ENCODE assay signal across 2 cellular contexts in the genomic region with DNA sequence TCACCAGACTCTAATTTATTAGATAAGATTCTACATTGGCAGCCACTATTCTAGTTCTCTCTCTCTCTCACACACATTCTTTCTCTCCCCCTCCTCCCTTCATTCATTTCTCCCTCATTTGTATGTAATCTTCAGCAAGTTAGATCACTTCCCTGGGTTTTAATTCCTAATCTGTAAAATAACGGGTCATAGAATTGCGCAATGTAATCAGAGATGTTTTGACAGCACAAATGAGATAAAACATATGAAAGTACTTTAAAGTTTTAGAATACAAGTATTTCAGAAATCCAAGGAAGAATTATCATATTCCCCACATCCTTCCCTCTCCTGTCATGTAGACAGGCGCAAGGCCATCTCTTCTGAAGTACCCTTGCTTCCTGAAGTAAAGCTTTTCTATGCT.
TF ChIP-seq lines count a peak whose summit lies in the region.

No MANE protein-coding gene starts in this region.

TF ChIP-seq in IMR-90, 13 proteins besides CTCF, POLR2A, EP300 and RAD21:
- peak; percentile 94 for TF ChIP-seq CEBPB (IDR thresholded peaks at IDR 0.05; ENCODE audit: low read depth, low read length)
- TF ChIP-seq MAFK (IDR thresholded peaks at IDR 0.05; ENCODE audit: low read depth, low read length): no peak

TF ChIP-seq in K562, 482 proteins besides CTCF, POLR2A, EP300 and RAD21:
- TF ChIP-seq CEBPG (CRISPR knock-in tag; IDR thresholded peaks at IDR 0.05) (no peak), CEBPG (tag; conservative IDR thresholded peaks at IDR 0.05 in 1 of 2, IDR thresholded peaks at IDR 0.05 in 1 of 2) (peak; percentile 56 to 92), LARP7 (IDR thresholded peaks at IDR 0.05) (no peak), TAF1 (IDR thresholded peaks at IDR 0.05; ENCODE audit: control insufficient read depth, extremely low read depth, insufficient read depth, low read length, severe bottlenecking) (no peak), HIVEP1 (CRISPR knock-in tag; IDR thresholded peaks at IDR 0.05) (no peak), ZNF316 (IDR thresholded peaks at IDR 0.05) (no peak), FOSL1 (tag; conservative IDR thresholded peaks at IDR 0.05) (no peak), RBBP5 (IDR thresholded peaks at IDR 0.05; ENCODE audit: borderline replicate concordance, insufficient read depth, low read length, poor library complexity, severe bottlenecking) (no peak), CEBPB (tag; IDR thresholded peaks at IDR 0.05) (peak; percentile 92), JUN (IDR thresholded peaks at IDR 0.05; ENCODE audit: borderline replicate concordance, low read depth, low read length) (no peak), JUN (CRISPR knock-in tag; IDR thresholded peaks at IDR 0.05; ENCODE audit: borderline replicate concordance) (no peak), NFIX (CRISPR knock-in tag; IDR thresholded peaks at IDR 0.05; ENCODE audit: low read depth) (no peak), SETDB1 (IDR thresholded peaks at IDR 0.05; ENCODE audit: low read length) (no peak)
- TF ChIP-seq, protein P1, sequence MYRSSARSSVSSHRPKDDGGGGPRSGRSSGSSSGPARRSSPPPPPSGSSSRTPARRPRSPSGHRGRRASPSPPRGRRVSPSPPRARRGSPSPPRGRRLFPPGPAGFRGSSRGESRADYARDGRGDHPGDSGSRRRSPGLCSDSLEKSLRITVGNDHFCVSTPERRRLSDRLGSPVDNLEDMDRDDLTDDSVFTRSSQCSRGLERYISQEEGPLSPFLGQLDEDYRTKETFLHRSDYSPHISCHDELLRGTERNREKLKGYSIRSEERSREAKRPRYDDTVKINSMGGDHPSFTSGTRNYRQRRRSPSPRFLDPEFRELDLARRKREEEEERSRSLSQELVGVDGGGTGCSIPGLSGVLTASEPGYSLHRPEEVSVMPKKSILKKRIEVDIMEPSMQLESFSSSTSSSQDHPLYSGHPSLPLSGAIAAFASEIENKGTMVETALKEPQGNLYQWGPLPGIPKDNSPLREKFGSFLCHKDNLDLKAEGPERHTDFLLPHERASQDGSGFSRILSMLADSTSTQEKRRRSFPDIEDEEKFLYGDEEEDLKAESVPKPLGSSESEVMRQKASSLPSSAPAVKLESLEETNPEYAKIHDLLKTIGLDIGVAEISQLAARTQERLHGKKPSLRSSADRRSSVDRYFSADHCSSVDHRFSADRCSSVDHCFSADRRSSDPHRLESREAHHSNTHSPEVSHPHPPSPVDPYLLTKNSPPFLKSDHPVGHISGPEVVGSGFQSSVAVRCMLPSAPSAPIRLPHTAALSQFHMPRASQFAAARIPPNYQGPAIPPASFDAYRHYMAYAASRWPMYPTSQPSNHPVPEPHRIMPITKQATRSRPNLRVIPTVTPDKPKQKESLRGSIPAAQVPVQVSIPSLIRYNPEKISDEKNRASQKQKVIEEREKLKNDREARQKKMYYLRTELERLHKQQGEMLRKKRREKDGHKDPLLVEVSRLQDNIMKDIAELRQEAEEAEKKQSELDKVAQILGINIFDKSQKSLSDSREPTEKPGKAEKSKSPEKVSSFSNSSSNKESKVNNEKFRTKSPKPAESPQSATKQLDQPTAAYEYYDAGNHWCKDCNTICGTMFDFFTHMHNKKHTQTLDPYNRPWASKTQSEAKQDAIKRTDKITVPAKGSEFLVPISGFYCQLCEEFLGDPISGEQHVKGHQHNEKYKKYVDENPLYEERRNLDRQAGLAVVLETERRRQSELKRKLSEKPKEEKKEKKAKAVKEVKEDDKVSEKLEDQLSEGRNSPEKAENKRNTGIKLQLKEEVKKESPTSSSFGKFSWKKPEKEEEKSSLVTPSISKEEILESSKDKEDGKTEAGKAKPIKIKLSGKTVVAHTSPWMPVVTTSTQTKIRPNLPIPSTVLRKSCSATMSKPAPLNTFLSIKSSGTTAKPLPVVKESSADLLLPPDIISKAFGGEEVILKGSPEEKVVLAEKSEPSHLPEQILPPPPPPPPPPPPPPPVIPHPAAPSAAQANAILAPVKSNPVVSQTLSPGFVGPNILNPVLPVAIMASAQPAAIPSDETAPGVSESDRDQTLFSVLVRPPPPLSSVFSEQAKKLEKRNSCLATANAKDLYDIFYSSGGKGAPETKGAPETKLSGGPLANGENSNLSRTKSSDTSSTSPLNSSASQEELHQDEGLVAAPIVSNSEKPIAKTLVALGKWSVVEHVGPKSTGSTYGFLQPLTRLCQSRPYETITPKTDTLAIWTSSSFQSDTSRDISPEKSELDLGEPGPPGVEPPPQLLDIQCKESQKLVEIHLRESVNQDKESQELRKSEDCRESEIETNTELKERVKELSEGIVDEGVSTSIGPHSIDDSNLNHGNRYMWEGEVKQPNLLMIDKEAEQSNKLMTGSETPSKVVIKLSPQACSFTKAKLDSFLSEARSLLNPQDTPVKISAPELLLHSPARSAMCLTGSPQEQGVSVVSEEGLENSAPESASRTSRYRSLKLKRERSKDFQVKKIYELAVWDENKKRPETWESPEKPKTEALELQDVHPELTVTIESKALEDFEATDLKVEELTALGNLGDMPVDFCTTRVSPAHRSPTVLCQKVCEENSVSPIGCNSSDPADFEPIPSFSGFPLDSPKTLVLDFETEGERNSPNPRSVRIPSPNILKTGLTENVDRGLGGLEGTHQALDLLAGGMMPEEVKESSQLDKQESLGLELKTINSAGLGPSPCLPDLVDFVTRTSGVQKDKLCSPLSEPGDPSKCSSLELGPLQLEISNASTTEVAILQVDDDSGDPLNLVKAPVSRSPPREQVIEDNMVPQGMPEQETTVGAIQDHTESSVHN (IDR thresholded peaks at IDR 0.05; ENCODE audit: borderline replicate concordance in 1 of 2, low read depth in 1 of 2): no peak
